In genomic region chr1:62092126-62092525, GRCh38 we compare ENCODE assay signal across 20 cellular contexts.
"Had no signal": no experiment of that assay in that cellular context is flagged by ENCODE, and none has a peak within 500 bp of the region (broad histone marks: within the 10 kb centered on the region; RNA-seq: fewer than 3 reads in every experiment).

No MANE protein-coding gene starts in this region.

- DNase-seq: cerebellar nuclear complex; cortex of kidney; effector memory CD8-positive, alpha-beta T cell; hypothalamus; immature natural killer cell; islet precursor cell; left ventricle myocardium superior; lower lobe of right lung; natural killer cell; pancreas; spleen; stimulated activated CD4-positive, alpha-beta T cell treated with anti-CD3 and anti-CD28 coated beads, Interleukin-4, amount 100 ng/mL, for 4 hours; stimulated activated naive CD8-positive, alpha-beta T cell treated with anti-CD3 and anti-CD28 coated beads, Interleukin-15, Interleukin-2, amounts not matched to agents 100 U/mL and 50 U/mL, for 24 hours; substantia nigra; testis; tibial artery had no signal

- ATAC-seq: effector memory CD8-positive, alpha-beta T cell; left ventricle myocardium superior; lower lobe of right lung; natural killer cell; pancreas; stimulated activated memory B cell treated with anti-CD40 and anti-IgM and Interleukin-4, amounts not matched to agents 10 μg/mL and 1 μg/mL and 100 μg/mL, for 72 hours; stimulated activated naive CD8-positive, alpha-beta T cell treated with anti-CD3 and anti-CD28 coated beads, Interleukin-15, Interleukin-2, amounts not matched to agents 100 U/mL and 50 U/mL, for 24 hours had no signal

- H3K4me1 ChIP-seq: lower lobe of right lung, pancreas, right atrium auricular region, spleen, testis had no signal

- H3K27me3 ChIP-seq: neutrophil, pancreas, right atrium auricular region, spleen, testis, tibial artery had no signal

- H3K36me3 ChIP-seq: lower lobe of right lung, neutrophil had no signal

- H3K4me3 ChIP-seq: lower lobe of right lung, pancreas, right atrium auricular region, skin epidermis, spleen, testis, tibial artery had no signal

- H3K27ac ChIP-seq: lower lobe of right lung, neutrophil, pancreas, right atrium auricular region, skin epidermis, spleen, testis, tibial artery had no signal

- H3K9me3 ChIP-seq: lower lobe of right lung, neutrophil, pancreas, right atrium auricular region, spleen, testis, tibial artery had no signal
